8 cellular contexts compared by ENCODE assay signal in genomic region chr20:36467076-36467999, GRCh38.
DNase-seq lines count a peak whose midpoint lies in the region; ATAC-seq and TF ChIP-seq lines count a peak whose summit lies in the region.

No MANE protein-coding gene starts in this region.

- intact Hi-C loops in A673 (cut with micrococcal nuclease; ENCODE audit: unreplicated experiment) = no loop called here
- intact Hi-C loops in HCT116 (cut with micrococcal nuclease) = no loop called here
- intact Hi-C loops in adrenal gland (cut with DNase I) = loop anchor here in 1 of 2 donors (5.0 kb wide), 1 partner anchor 55 kb away; no protein-coding TSS in a partner anchor

- H3K4me1 ChIP-seq in A673 (ENCODE audit: insufficient read depth, low read length, poor library complexity, severe bottlenecking) = peaks cover 57% of the 10 kb centered on the region
- H3K4me1 ChIP-seq in HCT116 (ENCODE audit: control insufficient read depth in 1 of 2, insufficient read depth in 2 of 2, low read length in 2 of 2) = peaks cover 68 to 85% of the 10 kb centered on the region in 2 experiments
- H3K4me1 ChIP-seq in adrenal gland (replicated peaks in 1 of 2) = peaks cover 49 to 93% of the 10 kb centered on the region in 2 donors

- no peak overlapping the region for H2AFZ ChIP-seq in HCT116 (ENCODE audit: low read depth, low read length, poor library complexity, severe bottlenecking)

- CTCF ChIA-PET in A673 (lab: Charles Lee) = no interaction called here
- CTCF ChIA-PET in HCT116 (lab: Charles Lee) = interaction anchor here (2.1 kb wide), 1 partner anchor 13 kb away, joined by 6 read pairs; no protein-coding TSS in a partner anchor

- no peaks in the 10 kb centered on the region; the same call in 1 of the 2 replicates for H4K20me1 ChIP-seq in HCT116 (ENCODE audit: insufficient read depth)

- 35 to 49% (median 41%) methylated on average over 8 of the region's 8 CpGs for WGBS in adrenal gland, 4 donors

- no peak for TF ChIP-seq POLR2A in HCT116 (IDR thresholded peaks at IDR 0.05; ENCODE audit: borderline replicate concordance, extremely low read depth, insufficient read depth, insufficient read length)
- no peak for TF ChIP-seq POLR2A in adrenal gland (IDR thresholded peaks at IDR 0.05)

- H3K9ac ChIP-seq in HCT116 (ENCODE audit: low read length) = no peak overlapping the region

- RAD21 ChIA-PET in HCT116 (lab: Charles Lee; ENCODE audit: low non-redundant PET in 1 of 2, low total read pairs in 2 of 2, uncharacterized antibody in 2 of 2, unreplicated experiment in 2 of 2) = no interaction called here

- DNase-seq in A673 (ENCODE audit: low spot score) = peak; percentile 80
- no peak for DNase-seq in HCT116 (ENCODE audit: low read depth, low spot score)
- peak; percentile 63 for DNase-seq in RPMI7951 (ENCODE audit: low read depth)
- peak in 2 of 7 donors; percentile 33 to 59 for DNase-seq in adrenal gland
- peak; percentile 59 for DNase-seq in hepatic stellate cell (ENCODE audit: low spot score)
- DNase-seq in stimulated activated CD4-positive, alpha-beta T cell treated with anti-CD3 and anti-CD28 coated beads, Interleukin-2, amount 100 ng/mL, for 4 hours (ENCODE audit: low read depth) = peak; percentile 24
- no peak for DNase-seq in NCI-H1930 (lab: John Stamatoyannopoulos, UW)

- peak overlapping the region; percentile 98 for H3K4me2 ChIP-seq in HCT116 (ENCODE audit: low read length)

- H3K9me3 ChIP-seq in A673 (ENCODE audit: low read depth, low read length, poor library complexity, severe bottlenecking) (no peaks in the 10 kb centered on the region), HCT116 (ENCODE audit: control insufficient read depth in 1 of 2, insufficient read depth in 1 of 2, low read depth in 1 of 2, low read length in 2 of 2) (no peaks in the 10 kb centered on the region), adrenal gland (replicated peaks in 1 of 3) (no peaks in the 10 kb centered on the region)

- no peak for TF ChIP-seq RAD21 in HCT116 (IDR thresholded peaks at IDR 0.05; ENCODE audit: low read depth)

- POLR2A ChIA-PET in A673 (lab: Charles Lee; ENCODE audit: low non-redundant PET) = interaction anchor here (0.7 kb wide), 2 partner anchors 51 to 128 kb away, joined by 4 to 9 read pairs; no protein-coding TSS in a partner anchor
- POLR2A ChIA-PET in HCT116 (lab: Charles Lee) = no interaction called here

- H3K27ac ChIP-seq in A673 (ENCODE audit: low read depth, low read length, poor library complexity, severe bottlenecking) (peak overlapping the region; percentile 16), HCT116 (ENCODE audit: low read depth, low read length) (peak overlapping the region; percentile 18; the same call in 1 of the 2 replicates), adrenal gland (peak overlapping the region in 3 of 5 donors; percentile 56 to 92 (median 80))

- no peak overlapping the region for H3K4me3 ChIP-seq in A673 (ENCODE audit: low read depth, low read length, poor library complexity, severe bottlenecking)
- H3K4me3 ChIP-seq in HCT116 (replicated peaks in 1 of 2; ENCODE audit: low read depth in 1 of 2, low read length in 2 of 2) = no peak overlapping the region
- H3K4me3 ChIP-seq in adrenal gland = no peak overlapping the region

- ATAC-seq in HCT116 = no peak
- ATAC-seq in GM19467 (IDR thresholded peaks at IDR 0.05; ENCODE audit: unreplicated experiment) = no peak

- H3K79me2 ChIP-seq in HCT116 (ENCODE audit: insufficient read depth, low read length) = peaks cover 57% of the 10 kb centered on the region

- no peak for TF ChIP-seq CTCF in A673 (conservative IDR thresholded peaks at IDR 0.05; ENCODE audit: low read depth, low read length)
- TF ChIP-seq CTCF in HCT116 (IDR thresholded peaks at IDR 0.05 in 2 of 3, conservative IDR thresholded peaks at IDR 0.05 in 1 of 3; ENCODE audit: borderline replicate concordance in 1 of 3, insufficient read depth in 1 of 3, low read depth in 2 of 3, low read length in 2 of 3) = no peak
- no peak for TF ChIP-seq CTCF in adrenal gland (IDR thresholded peaks at IDR 0.05)

- H3K36me3 ChIP-seq in A673 (ENCODE audit: insufficient read depth, low read length, poor library complexity, severe bottlenecking) (no peaks in the 10 kb centered on the region), HCT116 (ENCODE audit: control insufficient read depth in 1 of 2, insufficient read depth in 2 of 2, low read length in 2 of 2) (no peaks in the 10 kb centered on the region), adrenal gland (replicated peaks in 1 of 2) (no peaks in the 10 kb centered on the region)

- H3K27me3 ChIP-seq in A673 (replicated peaks; ENCODE audit: insufficient read depth, low read depth, low read length, poor library complexity) (no peaks in the 10 kb centered on the region), HCT116 (ENCODE audit: insufficient read depth, low read length) (no peaks in the 10 kb centered on the region), adrenal gland (no peaks in the 10 kb centered on the region)

- BruUV-seq in A673 (replicated peaks; lab: Mats Ljungman, UMichigan) = no TSS peak
- no TSS peak for BruUV-seq in HCT116 (replicated peaks; lab: Mats Ljungman, UMichigan)

- H3K9me2 ChIP-seq in HCT116 (ENCODE audit: insufficient read depth) = no peaks in the 10 kb centered on the region

TF ChIP-seq in HCT116, 20 proteins besides CTCF, POLR2A, EP300 and RAD21:
- TF ChIP-seq CEBPB (IDR thresholded peaks at IDR 0.05; ENCODE audit: low read depth) = no peak
- no peak for TF ChIP-seq ELF1 (IDR thresholded peaks at IDR 0.05; ENCODE audit: borderline replicate concordance, low read depth)
- TF ChIP-seq TCF7L2 (IDR thresholded peaks at IDR 0.05; ENCODE audit: borderline replicate concordance, extremely low read depth, insufficient read depth, insufficient read length) = no peak
- TF ChIP-seq POLR2AphosphoS5 (IDR thresholded peaks at IDR 0.05; ENCODE audit: low read depth, low read length) = no peak
- no peak for TF ChIP-seq SIN3A (IDR thresholded peaks at IDR 0.05; ENCODE audit: low read depth)
- TF ChIP-seq, protein P1, sequence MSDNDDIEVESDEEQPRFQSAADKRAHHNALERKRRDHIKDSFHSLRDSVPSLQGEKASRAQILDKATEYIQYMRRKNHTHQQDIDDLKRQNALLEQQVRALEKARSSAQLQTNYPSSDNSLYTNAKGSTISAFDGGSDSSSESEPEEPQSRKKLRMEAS (IDR thresholded peaks at IDR 0.05) = no peak
- no peak for TF ChIP-seq EGR1 (IDR thresholded peaks at IDR 0.05; ENCODE audit: low read depth)
- no peak for TF ChIP-seq CBX3 (IDR thresholded peaks at IDR 0.05; ENCODE audit: low read depth)
- TF ChIP-seq JUND (IDR thresholded peaks at IDR 0.05) = no peak

Comparison
In these comparisons a context has a peak if more than half of its experiments do, and no peak if none do; other contexts are left out.
1. DNase-seq: peak in A673 (single experiment), RPMI7951 (single experiment), hepatic stellate cell (single experiment) and stimulated activated CD4-positive, alpha-beta T cell treated with anti-CD3 and anti-CD28 coated beads, Interleukin-2, amount 100 ng/mL, for 4 hours (single experiment); none in HCT116 (single experiment) and NCI-H1930 (0 of 2).
2. H3K27ac ChIP-seq: peak in every context shown above with its lines; median percentile 80 in adrenal gland; 18 in HCT116; 16 in A673.